Comparison of ENCODE assay signal across 8 cellular contexts in the genomic region with DNA sequence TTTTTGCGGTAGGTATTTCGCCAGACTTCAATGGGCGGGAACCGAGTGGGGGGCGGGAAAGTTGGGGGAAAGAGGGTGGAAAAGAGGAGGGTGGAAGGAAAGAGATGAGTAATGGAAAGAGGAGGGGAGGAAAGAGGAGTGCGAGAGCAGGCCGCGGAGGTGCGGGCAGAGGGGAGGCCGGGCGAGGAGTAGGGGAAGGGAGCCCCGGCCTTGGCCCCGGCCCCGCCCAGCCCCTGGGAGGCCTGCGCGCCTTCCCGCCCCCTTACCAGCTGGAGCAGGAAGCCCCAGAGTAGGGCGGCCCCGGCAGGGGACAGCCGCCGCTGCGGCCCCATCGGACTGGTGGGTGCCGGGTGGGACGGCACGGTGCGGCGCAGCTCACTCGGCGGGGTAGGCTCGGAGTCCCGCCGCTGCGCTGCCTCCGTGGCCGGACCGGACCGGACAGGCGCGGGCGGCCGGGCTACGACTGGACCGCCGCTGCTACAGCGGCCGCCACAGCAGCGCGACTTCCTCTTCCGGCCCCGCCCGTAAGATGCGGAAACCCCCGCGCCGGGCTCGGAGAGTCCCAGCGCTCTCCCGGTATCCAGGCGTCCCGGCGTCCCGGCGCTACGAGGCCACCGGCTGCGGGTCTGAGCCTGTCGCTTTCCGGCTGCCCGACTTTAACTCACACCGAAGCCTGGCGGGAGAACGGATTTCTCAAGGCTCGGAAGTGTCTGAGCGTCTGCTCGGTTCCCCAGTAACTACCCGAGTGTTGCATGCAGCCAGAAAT. TPM values are rescaled to one million over a fixed set of nuclear protein-coding genes. Genes with fewer than 3 reads are reported as not detected.
DNase-seq lines count a peak whose midpoint lies in the region; ATAC-seq and TF ChIP-seq lines count a peak whose summit lies in the region.

A gene with protein sequence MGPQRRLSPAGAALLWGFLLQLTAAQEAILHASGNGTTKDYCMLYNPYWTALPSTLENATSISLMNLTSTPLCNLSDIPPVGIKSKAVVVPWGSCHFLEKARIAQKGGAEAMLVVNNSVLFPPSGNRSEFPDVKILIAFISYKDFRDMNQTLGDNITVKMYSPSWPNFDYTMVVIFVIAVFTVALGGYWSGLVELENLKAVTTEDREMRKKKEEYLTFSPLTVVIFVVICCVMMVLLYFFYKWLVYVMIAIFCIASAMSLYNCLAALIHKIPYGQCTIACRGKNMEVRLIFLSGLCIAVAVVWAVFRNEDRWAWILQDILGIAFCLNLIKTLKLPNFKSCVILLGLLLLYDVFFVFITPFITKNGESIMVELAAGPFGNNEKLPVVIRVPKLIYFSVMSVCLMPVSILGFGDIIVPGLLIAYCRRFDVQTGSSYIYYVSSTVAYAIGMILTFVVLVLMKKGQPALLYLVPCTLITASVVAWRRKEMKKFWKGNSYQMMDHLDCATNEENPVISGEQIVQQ (minus strand): TSS at position 505 of the 766 bp plus-strand sequence. CDS start 173 bp downstream, at position 332.

- peak within 1 kb of the TSS; percentile 92 for H3K9ac ChIP-seq in SK-N-SH

- no peaks in the 10 kb centered on the region for H3K27me3 ChIP-seq in SK-N-SH (ENCODE audit: insufficient read depth)

- peaks cover 45% of the 10 kb centered on the region for H3K79me2 ChIP-seq in SK-N-SH (ENCODE audit: insufficient read depth)

- TF ChIP-seq EP300 in SK-N-SH (IDR thresholded peaks at IDR 0.05; ENCODE audit: borderline replicate concordance in 1 of 2, low read depth in 1 of 2, low read length in 1 of 2): 0 out of 4 replicates have a peak, but pooled peaks have one; percentile 13 to 19

- H3K27ac ChIP-seq in SK-N-SH (ENCODE audit: low read depth in 2 of 2, low read length in 1 of 2): peak within 1 kb of the TSS; percentile 82 to 85
- peak within 1 kb of the TSS; percentile 76 for H3K27ac ChIP-seq in temporal lobe (ENCODE audit: low read depth, low read length)

- peaks cover 12% of the 10 kb centered on the region for H3F3A ChIP-seq in SK-N-SH (replicated peaks; ENCODE audit: insufficient read depth)

- CTCF ChIA-PET in SK-N-SH (lab: Yijun Ruan, JAX): interaction anchor here (1.0 kb wide), 1 partner anchor 112 kb away, joined by 3 read pairs; no protein-coding TSS in a partner anchor

- H3K4me3 ChIP-seq in HFF-Myc (replicated peaks; ENCODE audit: low read depth, low read length): peak within 1 kb of the TSS; percentile 58
- H3K4me3 ChIP-seq in SK-N-SH (ENCODE audit: low read depth in 2 of 2, low read length in 1 of 2): peak within 1 kb of the TSS; percentile 58 to 81

- WGBS in SK-N-SH (ENCODE audit: low lambda C conversion rate): 1% methylated on average over 17 of the region's 77 CpGs

- TF ChIP-seq RAD21 in SK-N-SH (IDR thresholded peaks at IDR 0.05; ENCODE audit: low read length): no peak

- no peaks in the 10 kb centered on the region for H3K9me2 ChIP-seq in SK-N-SH

- H3K9me3 ChIP-seq in SK-N-SH: no peaks in the 10 kb centered on the region

- peaks cover 0 to 3% of the 10 kb centered on the region in 2 experiments; a peak in 1 of 4 replicates for H3K4me1 ChIP-seq in SK-N-SH (ENCODE audit: control insufficient read depth in 1 of 2, insufficient read depth in 2 of 2, low read depth in 1 of 2, low read length in 1 of 2)

- H3K4me2 ChIP-seq in SK-N-SH: peak within 1 kb of the TSS; percentile 73

- H2AFZ ChIP-seq in SK-N-SH (ENCODE audit: low read depth): peak within 1 kb of the TSS; percentile 89

- TF ChIP-seq CTCF in HFF-Myc (IDR thresholded peaks at IDR 0.05; ENCODE audit: low read depth, low read length, missing control alignments): no peak
- no peak for TF ChIP-seq CTCF in SK-N-SH (IDR thresholded peaks at IDR 0.05)
- TF ChIP-seq CTCF in omental fat pad (IDR thresholded peaks at IDR 0.05): no peak

- no peaks in the 10 kb centered on the region for H3K36me3 ChIP-seq in SK-N-SH (replicated peaks in 1 of 2; ENCODE audit: control insufficient read depth in 1 of 2, insufficient read depth in 2 of 2, low read length in 1 of 2)

- ATAC-seq in omental fat pad (ENCODE audit: low FRiP score): peak; percentile 98

- POLR2A ChIA-PET in SK-N-SH (lab: Yijun Ruan, JAX): interaction anchor here (1.5 kb wide), 1 partner anchor 9 kb away, joined by 5 read pairs; no protein-coding TSS in a partner anchor

- H4K20me1 ChIP-seq in SK-N-SH (ENCODE audit: insufficient read depth): no peaks in the 10 kb centered on the region

- DNase-seq in GM04504 (ENCODE audit: low read depth) (peak; percentile 71), HFF-Myc (ENCODE audit: extremely low read depth, low read depth) (peak; percentile 39), NAMALWA (ENCODE audit: low spot score) (peak; percentile 80), SK-N-SH (peak; percentile 96), glomerular endothelial cell (ENCODE audit: extremely low read depth, low read depth, low spot score) (no peak), omental fat pad (ENCODE audit: low spot score) (peak; percentile 54)
- DNase-seq in activated naive CD4-positive, alpha-beta T cell treated with anti-CD3 and anti-CD28 coated beads, Interleukin-2, amount 50 U/mL, for 16 hours: peak; percentile 87

TF ChIP-seq in SK-N-SH, 30 proteins besides CTCF, POLR2A, EP300 and RAD21 (continues in another document):
- TF ChIP-seq, protein P1, sequence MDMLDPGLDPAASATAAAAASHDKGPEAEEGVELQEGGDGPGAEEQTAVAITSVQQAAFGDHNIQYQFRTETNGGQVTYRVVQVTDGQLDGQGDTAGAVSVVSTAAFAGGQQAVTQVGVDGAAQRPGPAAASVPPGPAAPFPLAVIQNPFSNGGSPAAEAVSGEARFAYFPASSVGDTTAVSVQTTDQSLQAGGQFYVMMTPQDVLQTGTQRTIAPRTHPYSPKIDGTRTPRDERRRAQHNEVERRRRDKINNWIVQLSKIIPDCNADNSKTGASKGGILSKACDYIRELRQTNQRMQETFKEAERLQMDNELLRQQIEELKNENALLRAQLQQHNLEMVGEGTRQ (IDR thresholded peaks at IDR 0.05; ENCODE audit: borderline replicate concordance, low read depth, low read length): no peak
- peak; percentile 83 for TF ChIP-seq GABPA (IDR thresholded peaks at IDR 0.05; ENCODE audit: low read depth)
- TF ChIP-seq, protein P2, sequence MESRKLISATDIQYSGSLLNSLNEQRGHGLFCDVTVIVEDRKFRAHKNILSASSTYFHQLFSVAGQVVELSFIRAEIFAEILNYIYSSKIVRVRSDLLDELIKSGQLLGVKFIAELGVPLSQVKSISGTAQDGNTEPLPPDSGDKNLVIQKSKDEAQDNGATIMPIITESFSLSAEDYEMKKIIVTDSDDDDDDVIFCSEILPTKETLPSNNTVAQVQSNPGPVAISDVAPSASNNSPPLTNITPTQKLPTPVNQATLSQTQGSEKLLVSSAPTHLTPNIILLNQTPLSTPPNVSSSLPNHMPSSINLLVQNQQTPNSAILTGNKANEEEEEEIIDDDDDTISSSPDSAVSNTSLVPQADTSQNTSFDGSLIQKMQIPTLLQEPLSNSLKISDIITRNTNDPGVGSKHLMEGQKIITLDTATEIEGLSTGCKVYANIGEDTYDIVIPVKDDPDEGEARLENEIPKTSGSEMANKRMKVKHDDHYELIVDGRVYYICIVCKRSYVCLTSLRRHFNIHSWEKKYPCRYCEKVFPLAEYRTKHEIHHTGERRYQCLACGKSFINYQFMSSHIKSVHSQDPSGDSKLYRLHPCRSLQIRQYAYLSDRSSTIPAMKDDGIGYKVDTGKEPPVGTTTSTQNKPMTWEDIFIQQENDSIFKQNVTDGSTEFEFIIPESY (IDR thresholded peaks at IDR 0.05; ENCODE audit: borderline replicate concordance, low read depth): no peak
- TF ChIP-seq, protein P3, sequence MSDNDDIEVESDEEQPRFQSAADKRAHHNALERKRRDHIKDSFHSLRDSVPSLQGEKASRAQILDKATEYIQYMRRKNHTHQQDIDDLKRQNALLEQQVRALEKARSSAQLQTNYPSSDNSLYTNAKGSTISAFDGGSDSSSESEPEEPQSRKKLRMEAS (IDR thresholded peaks at IDR 0.05; ENCODE audit: low read depth): no peak
- TF ChIP-seq GATA2 (CRISPR knock-in tag; IDR thresholded peaks at IDR 0.05): no peak
- peak; percentile 38; the same call in 1 of the 2 replicates for TF ChIP-seq NRF1 (IDR thresholded peaks at IDR 0.05; ENCODE audit: low read depth, low read length)
- peak; percentile 52 for TF ChIP-seq TAF1 (IDR thresholded peaks at IDR 0.05; ENCODE audit: borderline replicate concordance, low read depth, low read length)
- no peak for TF ChIP-seq FOXJ3 (CRISPR knock-in tag; IDR thresholded peaks at IDR 0.05)
- TF ChIP-seq ELF1 (IDR thresholded peaks at IDR 0.05): peak; percentile 85
- peak; percentile 87 for TF ChIP-seq POLR2AphosphoS5 (IDR thresholded peaks at IDR 0.05; ENCODE audit: low read depth, low read length)
- TF ChIP-seq, protein P4, sequence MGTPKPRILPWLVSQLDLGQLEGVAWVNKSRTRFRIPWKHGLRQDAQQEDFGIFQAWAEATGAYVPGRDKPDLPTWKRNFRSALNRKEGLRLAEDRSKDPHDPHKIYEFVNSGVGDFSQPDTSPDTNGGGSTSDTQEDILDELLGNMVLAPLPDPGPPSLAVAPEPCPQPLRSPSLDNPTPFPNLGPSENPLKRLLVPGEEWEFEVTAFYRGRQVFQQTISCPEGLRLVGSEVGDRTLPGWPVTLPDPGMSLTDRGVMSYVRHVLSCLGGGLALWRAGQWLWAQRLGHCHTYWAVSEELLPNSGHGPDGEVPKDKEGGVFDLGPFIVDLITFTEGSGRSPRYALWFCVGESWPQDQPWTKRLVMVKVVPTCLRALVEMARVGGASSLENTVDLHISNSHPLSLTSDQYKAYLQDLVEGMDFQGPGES (IDR thresholded peaks at IDR 0.05; ENCODE audit: low read depth, low read length): no peak
- TF ChIP-seq RXRA (IDR thresholded peaks at IDR 0.05; ENCODE audit: borderline replicate concordance, low read depth): 0 out of 2 replicates have a peak, but pooled peaks have one; percentile 3
- TF ChIP-seq YY1 (IDR thresholded peaks at IDR 0.05; ENCODE audit: low read depth): no peak; the same call in 1 of the 2 replicates
- TF ChIP-seq FOXM1 (IDR thresholded peaks at IDR 0.05; ENCODE audit: low read depth): no peak
- TF ChIP-seq TCF12 (IDR thresholded peaks at IDR 0.05): no peak
- TF ChIP-seq EZH2phosphoT487 (IDR thresholded peaks at IDR 0.05; ENCODE audit: borderline replicate concordance, low read depth): no peak
- TF ChIP-seq TEAD4 (IDR thresholded peaks at IDR 0.05; ENCODE audit: borderline replicate concordance, insufficient read depth): no peak
- TF ChIP-seq FOSL2 (IDR thresholded peaks at IDR 0.05; ENCODE audit: borderline replicate concordance, low read depth): peak; percentile 38; the same call in 1 of the 2 replicates
- no peak; the same call in 1 of the 2 replicates for TF ChIP-seq SMC3 (IDR thresholded peaks at IDR 0.05; ENCODE audit: low read depth, low read length)
- no peak for TF ChIP-seq CHD2 (IDR thresholded peaks at IDR 0.05; ENCODE audit: low read length, partially characterized antibody)

RNA-seq across cellular contexts. Expression of the gene that starts here (rescaled TPM):
- 21.6 and 29.3 TPM in 2 replicates for polyA plus RNA-seq in SK-N-SH (2012; rRNA removed)
- polyA plus RNA-seq in SK-N-SH (2012; cell fraction: cytosol; rRNA removed): 24.5 and 24.8 TPM in 2 replicates
- polyA plus RNA-seq in SK-N-SH (2012; cell fraction: nucleus; rRNA removed): 37.1 and 56.4 TPM in 2 replicates
- total RNA-seq in glomerular endothelial cell (98.1 and 147 TPM in 2 replicates), omental fat pad (100 to 1,000 TPM; 127 to 209 (median 151) TPM), temporal lobe (23.8 TPM)
